Comparison of ENCODE assay signal across 15 cellular contexts in genomic region chr4:73006286-73006990, GRCh38.
DNase-seq lines count a peak whose midpoint lies in the region; ATAC-seq and TF ChIP-seq lines count a peak whose summit lies in the region.
"Had no signal": no experiment of that assay in that cellular context is flagged by ENCODE, and none has a peak within 500 bp of the region (broad histone marks: within the 10 kb centered on the region; RNA-seq: fewer than 3 reads in every experiment).

No MANE protein-coding gene starts in this region.

- no peaks in the 10 kb centered on the region for H3K9me3 ChIP-seq in MM.1S (replicated peaks; ENCODE audit: insufficient read depth, low read length)
- H3K9me3 ChIP-seq in PC-9 (ENCODE audit: insufficient read depth, low read depth), result no peaks in the 10 kb centered on the region
- H3K9me3 ChIP-seq: right atrium auricular region had no signal

- H3K4me1 ChIP-seq in MM.1S (ENCODE audit: low read length) (peaks cover 21% of the 10 kb centered on the region), PC-9 (replicated peaks; ENCODE audit: insufficient read depth) (no peaks in the 10 kb centered on the region)
- H3K4me1 ChIP-seq: BLaER1, right atrium auricular region had no signal

- H3K4me3 ChIP-seq in MM.1S (ENCODE audit: low read length), result 0 out of 2 replicates have a peak overlapping the region, but pooled peaks have one; percentile 1
- H3K4me3 ChIP-seq in PC-9, result no peak overlapping the region
- H3K4me3 ChIP-seq: BLaER1, right atrium auricular region had no signal

- no peaks in the 10 kb centered on the region for H4K20me1 ChIP-seq in MM.1S (ENCODE audit: insufficient read depth, low read length)
- no peaks in the 10 kb centered on the region for H4K20me1 ChIP-seq in PC-9 (ENCODE audit: insufficient read depth)
- H4K20me1 ChIP-seq: BLaER1 had no signal

- intact Hi-C loops in PC-9 (cut with micrococcal nuclease; ENCODE audit: unreplicated experiment), result no loop called here

- H3K9me2 ChIP-seq in MM.1S (replicated peaks; ENCODE audit: insufficient read depth, low read length) (no peaks in the 10 kb centered on the region), PC-9 (ENCODE audit: insufficient read depth) (no peaks in the 10 kb centered on the region)

- no peaks in the 10 kb centered on the region for H3K27me3 ChIP-seq in MM.1S (replicated peaks; ENCODE audit: insufficient read depth, low read length)
- H3K27me3 ChIP-seq in PC-9 (ENCODE audit: insufficient read depth, low read depth), result no peaks in the 10 kb centered on the region
- H3K27me3 ChIP-seq: BLaER1, right atrium auricular region had no signal

- POLR2A ChIA-PET in PC-9 (lab: Charles Lee; ENCODE audit: unreplicated experiment), result no interaction called here

- TF ChIP-seq CTCF in MM.1S (IDR thresholded peaks at IDR 0.05; ENCODE audit: low read length) (no peak), PC-9 (conservative IDR thresholded peaks at IDR 0.05) (no peak)

- H3K4me1 Mint-ChIP-seq in activated T-cell treated with anti-CD3 and anti-CD28 coated beads, Interleukin-2, amount 50 U/mL, for 4 hours (ENCODE audit: low read depth), result no peaks in the 10 kb centered on the region
- H3K4me1 Mint-ChIP-seq: stimulated activated naive CD8-positive, alpha-beta T cell treated with anti-CD3 and anti-CD28 coated beads, Interleukin-15, amount 100 ng/mL, for 72 hours had no signal

- no peak overlapping the region for H3K4me3 Mint-ChIP-seq in activated T-cell treated with anti-CD3 and anti-CD28 coated beads, Interleukin-2, amount 50 U/mL, for 4 hours
- H3K4me3 Mint-ChIP-seq: stimulated activated naive CD8-positive, alpha-beta T cell treated with anti-CD3 and anti-CD28 coated beads, Interleukin-15, amount 100 ng/mL, for 72 hours had no signal

- ATAC-seq in GM18520 (IDR thresholded peaks at IDR 0.05; ENCODE audit: unreplicated experiment), result peak; percentile 69
- ATAC-seq in GM21381 (IDR thresholded peaks at IDR 0.05; ENCODE audit: unreplicated experiment), result peak; percentile 77
- ATAC-seq in HG02973 (IDR thresholded peaks at IDR 0.05; ENCODE audit: unreplicated experiment), result peak; percentile 64
- no peak for ATAC-seq in activated T-cell treated with anti-CD3 and anti-CD28 coated beads, Interleukin-2, amount 50 U/mL, for 4 hours
- ATAC-seq: stimulated activated naive CD8-positive, alpha-beta T cell treated with anti-CD3 and anti-CD28 coated beads, Interleukin-15, amount 100 ng/mL, for 72 hours had no signal

- H3K9ac ChIP-seq in MM.1S (ENCODE audit: low read length), result no peak overlapping the region
- H3K9ac ChIP-seq: BLaER1 had no signal

- H3K79me2 ChIP-seq in MM.1S (ENCODE audit: low read length) (no peaks in the 10 kb centered on the region), PC-9 (ENCODE audit: low read depth) (no peaks in the 10 kb centered on the region)

- DNase-seq in MM.1S (peak; percentile 46), NCI-H2029 treated with DMSO at 0.1 percent for 48 hours (lab: John Stamatoyannopoulos, UW) (no peak), PC-9 (no peak)
- no peak for DNase-seq in activated T-cell treated with anti-CD3 and anti-CD28 coated beads, Interleukin-2, amount 50 U/mL, for 4 hours
- no peak for DNase-seq in activated CD4-positive, alpha-beta T cell treated with anti-CD3 and anti-CD28 coated beads for 48 hours
- DNase-seq: activated CD4-positive, alpha-beta T cell treated with anti-CD3 and anti-CD28 coated beads for 4 hours; stimulated activated CD4-positive, alpha-beta T cell treated with anti-CD3 and anti-CD28 coated beads, Interleukin-4, amount 100 ng/mL, for 4 hours; stimulated activated naive CD8-positive, alpha-beta T cell treated with anti-CD3 and anti-CD28 coated beads, Interleukin-15, amount 100 ng/mL, for 72 hours; T-helper 1 cell had no signal

- H3K36me3 Mint-ChIP-seq in activated T-cell treated with anti-CD3 and anti-CD28 coated beads, Interleukin-2, amount 50 U/mL, for 4 hours (ENCODE audit: insufficient read depth), result no peaks in the 10 kb centered on the region

- peaks cover 9% of the 10 kb centered on the region for H3K9me3 Mint-ChIP-seq in activated T-cell treated with anti-CD3 and anti-CD28 coated beads, Interleukin-2, amount 50 U/mL, for 4 hours
- H3K9me3 Mint-ChIP-seq: activated T-helper 2 cell treated with anti-CD3 and anti-CD28 coated beads, Interferon-gamma antibody, Interleukin-2, Interleukin-4, amounts not matched to agents 10 μg/mL and 5 μg/mL and 100 μg/mL, durations not matched to agents 14 hours and 24 hours and 36 hours had no signal

- H3K27me3 Mint-ChIP-seq in activated T-cell treated with anti-CD3 and anti-CD28 coated beads, Interleukin-2, amount 50 U/mL, for 4 hours (ENCODE audit: low read depth), result peaks cover 27% of the 10 kb centered on the region

- CTCF ChIA-PET in PC-9 (lab: Charles Lee), result no interaction called here

- peak overlapping the region; percentile 43; the same call in 1 of the 2 replicates for H3K27ac ChIP-seq in MM.1S (ENCODE audit: low read length)
- no peak overlapping the region for H3K27ac ChIP-seq in PC-9
- H3K27ac ChIP-seq: BLaER1, right atrium auricular region had no signal

- no peak overlapping the region for H2AFZ ChIP-seq in MM.1S (ENCODE audit: low read length)
- no peak overlapping the region for H2AFZ ChIP-seq in PC-9

- BruUV-seq in PC-9 (replicated peaks; lab: Mats Ljungman, UMichigan), result no TSS peak

- H3K36me3 ChIP-seq in MM.1S (replicated peaks; ENCODE audit: insufficient read depth, low read length) (no peaks in the 10 kb centered on the region), PC-9 (ENCODE audit: low read depth) (no peaks in the 10 kb centered on the region)
- H3K36me3 ChIP-seq: BLaER1, right atrium auricular region had no signal

- H3F3A ChIP-seq in MM.1S (ENCODE audit: insufficient read depth, low read length), result peaks cover 5% of the 10 kb centered on the region
- H3F3A ChIP-seq in PC-9 (ENCODE audit: insufficient read depth, low read depth), result no peaks in the 10 kb centered on the region

- peak overlapping the region; percentile 34; the same call in 1 of the 2 replicates for H3K4me2 ChIP-seq in MM.1S (ENCODE audit: low read depth, low read length)
- no peak overlapping the region for H3K4me2 ChIP-seq in PC-9
- H3K4me2 ChIP-seq: BLaER1 had no signal

Comparison
In these comparisons a context has a peak if more than half of its experiments do, and no peak if none do; other contexts are left out.
1. ATAC-seq: peak in GM18520 (single experiment), GM21381 (single experiment) and HG02973 (single experiment); none in activated T-cell treated with anti-CD3 and anti-CD28 coated beads, Interleukin-2, amount 50 U/mL, for 4 hours (0 of 2).